ENCODE assay signal across 8 cellular contexts in genomic region chr16:73068546-73069401, GRCh38. TPM values are rescaled to one million over a fixed set of nuclear protein-coding genes. Genes with fewer than 3 reads are reported as not detected.
DNase-seq lines count a peak whose midpoint lies in the region; ATAC-seq and TF ChIP-seq lines count a peak whose summit lies in the region.

No MANE protein-coding gene starts in this region.

- H3K27me3 Mint-ChIP-seq in activated T-helper 1 cell treated with anti-CD3 and anti-CD28 coated beads, Interleukin-12 subunit alpha, Interleukin-12 subunit beta, Interleukin-2, Interleukin-4 antibody, amounts not matched to agents 30 ng/mL and 10 ng/mL and 1 ng/mL, durations not matched to agents 14 hours and 24 hours and 36 hours (ENCODE audit: insufficient read depth): peaks cover 69% of the 10 kb centered on the region

- H3K4me1 Mint-ChIP-seq in activated T-helper 1 cell treated with anti-CD3 and anti-CD28 coated beads, Interleukin-12 subunit alpha, Interleukin-12 subunit beta, Interleukin-2, Interleukin-4 antibody, amounts not matched to agents 30 ng/mL and 10 ng/mL and 1 ng/mL, durations not matched to agents 14 hours and 24 hours and 36 hours (ENCODE audit: low read depth): no peaks in the 10 kb centered on the region

- TF ChIP-seq CTCF in HEK293 (tag by site-specific recombination; IDR thresholded peaks at IDR 0.05): no peak
- TF ChIP-seq CTCF in RWPE2 (IDR thresholded peaks at IDR 0.05; ENCODE audit: poor library complexity, severe bottlenecking): no peak
- no peak for TF ChIP-seq CTCF in fibroblast of villous mesenchyme (IDR thresholded peaks at IDR 0.05; ENCODE audit: insufficient read depth, low read depth, low read length)
- no peak for TF ChIP-seq CTCF in psoas muscle (IDR thresholded peaks at IDR 0.05)

- intact Hi-C loops in psoas muscle (cut with DNase I): no loop called here
- intact Hi-C loops in activated T-helper 1 cell treated with anti-CD3 and anti-CD28 coated beads, Interleukin-12 subunit alpha, Interleukin-12 subunit beta, Interleukin-2, Interleukin-4 antibody, amounts not matched to agents 30 ng/mL and 10 ng/mL and 1 ng/mL, durations not matched to agents 14 hours and 24 hours and 36 hours (cut with micrococcal nuclease): no loop called here

- WGBS in psoas muscle, 3 donors: 36 to 53% (median 40%) methylated on average over 12 of the region's 12 CpGs

- ATAC-seq in RWPE2 (ENCODE audit: low read depth) (peak; percentile 87), psoas muscle (peak; percentile 85 to 89 (median 86))
- ATAC-seq in activated CD4-positive, CD25-positive, alpha-beta regulatory T cell treated with anti-CD3 and anti-CD28 coated beads, Interleukin-2, amount 50 U/mL, for 24 hours: no peak

- H3K27me3 ChIP-seq in RWPE2 (ENCODE audit: insufficient read depth, poor library complexity, severe bottlenecking): no peaks in the 10 kb centered on the region
- no peaks in the 10 kb centered on the region for H3K27me3 ChIP-seq in psoas muscle (ENCODE audit: insufficient read depth in 3 of 3, low read length in 2 of 3)

- no peaks in the 10 kb centered on the region for H3K9me3 Mint-ChIP-seq in activated T-helper 1 cell treated with anti-CD3 and anti-CD28 coated beads, Interleukin-12 subunit alpha, Interleukin-12 subunit beta, Interleukin-2, Interleukin-4 antibody, amounts not matched to agents 30 ng/mL and 10 ng/mL and 1 ng/mL, durations not matched to agents 14 hours and 24 hours and 36 hours

- no peaks in the 10 kb centered on the region for H3K36me3 ChIP-seq in HEK293 (ENCODE audit: control insufficient read depth in 2 of 2, insufficient read depth in 1 of 2, low read length in 2 of 2)
- no peaks in the 10 kb centered on the region for H3K36me3 ChIP-seq in RWPE2 (ENCODE audit: low read depth)
- H3K36me3 ChIP-seq in psoas muscle (ENCODE audit: insufficient read depth in 1 of 2, low read depth in 1 of 2): no peaks in the 10 kb centered on the region

- no peaks in the 10 kb centered on the region for H3K36me3 Mint-ChIP-seq in activated T-helper 1 cell treated with anti-CD3 and anti-CD28 coated beads, Interleukin-12 subunit alpha, Interleukin-12 subunit beta, Interleukin-2, Interleukin-4 antibody, amounts not matched to agents 30 ng/mL and 10 ng/mL and 1 ng/mL, durations not matched to agents 14 hours and 24 hours and 36 hours (ENCODE audit: low read depth)

- no peak overlapping the region for H3K4me3 Mint-ChIP-seq in activated T-helper 1 cell treated with anti-CD3 and anti-CD28 coated beads, Interleukin-12 subunit alpha, Interleukin-12 subunit beta, Interleukin-2, Interleukin-4 antibody, amounts not matched to agents 30 ng/mL and 10 ng/mL and 1 ng/mL, durations not matched to agents 14 hours and 24 hours and 36 hours

- H3K4me3 ChIP-seq in HEK293 (ENCODE audit: low read depth, low read length) (no peak overlapping the region), RWPE2 (ENCODE audit: severe bottlenecking) (no peak overlapping the region), fibroblast of villous mesenchyme (ENCODE audit: low read depth, low read length) (no peak overlapping the region), psoas muscle (peak overlapping the region; percentile 51)

- CTCF ChIA-PET in HEK293 (lab: Yijun Ruan, JAX): interaction anchor here (0.5 to 1.6 kb wide), 5 partner anchors 28 to 408 kb away, joined by 3 to 7 read pairs (median 3); no protein-coding TSS in a partner anchor

- H3K27ac ChIP-seq in HEK293 (ENCODE audit: extremely low read depth, low read depth, low read length): peak overlapping the region; percentile 84
- peak overlapping the region; percentile 98 for H3K27ac ChIP-seq in RWPE2 (ENCODE audit: poor library complexity, severe bottlenecking)
- peak overlapping the region; percentile 98 for H3K27ac ChIP-seq in psoas muscle

- H3K4me1 ChIP-seq in HEK293 (ENCODE audit: control insufficient read depth, insufficient read depth, low read length) (peaks cover 27% of the 10 kb centered on the region), RWPE2 (ENCODE audit: insufficient read depth, poor library complexity, severe bottlenecking) (peaks cover 50% of the 10 kb centered on the region), psoas muscle (peaks cover 45% of the 10 kb centered on the region)

- POLR2A ChIA-PET in HEK293 (lab: Yijun Ruan, JAX): interaction anchor here (1.4 to 3.2 kb wide), 2 partner anchors 14 to 26 kb away, joined by 3 to 12 read pairs; no protein-coding TSS in a partner anchor

- peak; percentile 91 for DNase-seq in RWPE2 (ENCODE audit: low spot score)
- DNase-seq in fibroblast of villous mesenchyme (ENCODE audit: low read depth): peak; percentile 91
- peak; percentile 84 to 93 for DNase-seq in psoas muscle
- no peak for DNase-seq in T1000 (lab: John Stamatoyannopoulos, UW)
- DNase-seq in activated T-helper 1 cell treated with anti-CD3 and anti-CD28 coated beads, Interleukin-12 subunit alpha, Interleukin-12 subunit beta, Interleukin-2, Interleukin-4 antibody, amounts not matched to agents 30 ng/mL and 10 ng/mL and 1 ng/mL, durations not matched to agents 14 hours and 24 hours and 36 hours (ENCODE audit: low spot score): no peak
- no peak for DNase-seq in NK-92 (lab: John Stamatoyannopoulos, UW; ENCODE audit: unreplicated experiment)

- no peaks in the 10 kb centered on the region for H3K9me3 ChIP-seq in HEK293 (ENCODE audit: control insufficient read depth, insufficient read depth, low read depth, low read length)
- no peaks in the 10 kb centered on the region for H3K9me3 ChIP-seq in RWPE2 (ENCODE audit: severe bottlenecking)
- H3K9me3 ChIP-seq in psoas muscle: no peaks in the 10 kb centered on the region

- no peak overlapping the region for H3K27ac Mint-ChIP-seq in activated T-helper 1 cell treated with anti-CD3 and anti-CD28 coated beads, Interleukin-12 subunit alpha, Interleukin-12 subunit beta, Interleukin-2, Interleukin-4 antibody, amounts not matched to agents 30 ng/mL and 10 ng/mL and 1 ng/mL, durations not matched to agents 14 hours and 24 hours and 36 hours

TF ChIP-seq in HEK293, 187 proteins besides CTCF, POLR2A, EP300 and RAD21 (continues in another document):
- TF ChIP-seq ZNF521 (tag by site-specific recombination; IDR thresholded peaks at IDR 0.05) (no peak), MYNN (tag by site-specific recombination; IDR thresholded peaks at IDR 0.05; ENCODE audit: borderline replicate concordance) (no peak), ZIC2 (tag by site-specific recombination; IDR thresholded peaks at IDR 0.05) (no peak), ZNF202 (tag by site-specific recombination; IDR thresholded peaks at IDR 0.05; ENCODE audit: borderline replicate concordance) (no peak), ZNF37A (tag by site-specific recombination; IDR thresholded peaks at IDR 0.05) (no peak), ZBTB48 (tag by site-specific recombination; IDR thresholded peaks at IDR 0.05) (peak; percentile 62; the same call in 1 of the 2 replicates), ZNF211 (tag by site-specific recombination; IDR thresholded peaks at IDR 0.05; ENCODE audit: low read depth) (no peak), INSM2 (tag by site-specific recombination; IDR thresholded peaks at IDR 0.05) (peak; percentile 84; the same call in 1 of the 2 replicates), ZNF2 (tag by site-specific recombination; IDR thresholded peaks at IDR 0.05) (no peak; the same call in 1 of the 2 replicates)

RNA-seq across cellular contexts. Expression of gene ZFHX3, which starts 20.8 kb away (rescaled TPM):
- 3.9 and 6.8 TPM in 2 replicates for total RNA-seq in fibroblast of villous mesenchyme
- total RNA-seq in psoas muscle: 10 to 100 TPM; 10.6 to 36.9 (median 26.2) TPM
- polyA plus RNA-seq in psoas muscle: 10 to 100 TPM in 1 of 3 donors, 1 to 10 TPM in 2; 3.3 to 11.5 (median 5.2) TPM
- 0.34 TPM in 2 replicates for total RNA-seq in activated T-helper 1 cell treated with anti-CD3 and anti-CD28 coated beads, Interleukin-12 subunit alpha, Interleukin-12 subunit beta, Interleukin-2, Interleukin-4 antibody, amounts not matched to agents 30 ng/mL and 10 ng/mL and 1 ng/mL, durations not matched to agents 14 hours and 24 hours and 36 hours

Comparison
In these comparisons a context has a peak if more than half of its experiments do, and no peak if none do; other contexts are left out.
1. ATAC-seq: peak in RWPE2 (single experiment) and psoas muscle (4 of 4); none in activated CD4-positive, CD25-positive, alpha-beta regulatory T cell treated with anti-CD3 and anti-CD28 coated beads, Interleukin-2, amount 50 U/mL, for 24 hours (0 of 2).
2. DNase-seq: peak in RWPE2 (single experiment), fibroblast of villous mesenchyme (single experiment) and psoas muscle (2 of 2); none in T1000 (single experiment), activated T-helper 1 cell treated with anti-CD3 and anti-CD28 coated beads, Interleukin-12 subunit alpha, Interleukin-12 subunit beta, Interleukin-2, Interleukin-4 antibody, amounts not matched to agents 30 ng/mL and 10 ng/mL and 1 ng/mL, durations not matched to agents 14 hours and 24 hours and 36 hours (single experiment) and NK-92 (single experiment).
3. Peak in every context shown above with its lines, with median percentiles within 50 percentile points of each other: H3K27ac ChIP-seq.